In the genomic region with DNA sequence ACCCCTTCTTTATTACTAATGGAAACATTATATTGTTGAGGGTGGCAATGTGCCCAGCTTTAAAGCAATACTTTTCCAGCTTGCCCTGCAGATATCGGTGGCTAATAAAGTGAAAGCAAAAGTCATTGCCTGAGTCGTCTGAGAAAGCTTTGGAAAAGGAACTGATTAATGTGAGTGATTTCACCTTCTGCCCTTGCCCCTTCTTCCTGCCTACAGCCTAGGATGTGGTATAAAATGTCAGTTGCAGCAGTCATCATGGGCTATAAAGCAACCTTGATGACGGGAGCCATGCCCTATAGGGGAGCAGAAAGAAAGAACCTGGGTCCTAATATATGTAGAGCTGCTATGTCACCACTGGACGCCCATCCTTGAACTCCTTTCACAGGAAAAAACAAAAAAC, we compare ENCODE assay signal across 8 cellular contexts.
A peak's percentile ranks its signal among the peaks of the same experiment; 100 is the strongest.
DNase-seq lines count a peak whose midpoint lies in the region; ATAC-seq and TF ChIP-seq lines count a peak whose summit lies in the region.

No MANE protein-coding gene starts in this region.

- no peak overlapping the region for H3K9ac ChIP-seq in stomach smooth muscle (ENCODE audit: low read length in 2 of 2)

- H3K36me3 ChIP-seq in Peyer's patch (no peaks in the 10 kb centered on the region), stomach smooth muscle (ENCODE audit: control insufficient read depth in 2 of 2, insufficient read depth in 2 of 2, low read length in 2 of 2) (no peaks in the 10 kb centered on the region)

- no peaks in the 10 kb centered on the region for H3K27me3 ChIP-seq in Peyer's patch
- peaks cover 0 to 4% of the 10 kb centered on the region in 2 donors for H3K27me3 ChIP-seq in stomach smooth muscle (ENCODE audit: control insufficient read depth in 1 of 2, insufficient read depth in 2 of 2, low read length in 2 of 2)

- H3K4me3 ChIP-seq in Peyer's patch (peak overlapping the region in 3 of 4 donors; percentile 9 to 34 (median 33)), fibroblast of mammary gland (ENCODE audit: control insufficient read depth, low read depth, low read length) (no peak overlapping the region), stomach smooth muscle (ENCODE audit: low read length in 2 of 2) (peak overlapping the region; percentile 40 to 54)

- TF ChIP-seq CTCF in Peyer's patch (IDR thresholded peaks at IDR 0.05) = no peak
- no peak for TF ChIP-seq CTCF in fibroblast of mammary gland (conservative IDR thresholded peaks at IDR 0.05; ENCODE audit: control insufficient read depth, insufficient read depth, low read depth, low read length)

- H3K4me1 Mint-ChIP-seq in activated naive CD4-positive, alpha-beta T cell treated with anti-CD3 and anti-CD28 coated beads for 36 hours (ENCODE audit: low read depth) = peaks cover 11% of the 10 kb centered on the region

- no peaks in the 10 kb centered on the region for H3K27me3 Mint-ChIP-seq in activated naive CD4-positive, alpha-beta T cell treated with anti-CD3 and anti-CD28 coated beads for 36 hours (ENCODE audit: low read depth)

- peaks cover 4% of the 10 kb centered on the region for H3K36me3 Mint-ChIP-seq in activated naive CD4-positive, alpha-beta T cell treated with anti-CD3 and anti-CD28 coated beads for 36 hours (ENCODE audit: low read depth)

- intact Hi-C loops in activated naive CD4-positive, alpha-beta T cell treated with anti-CD3 and anti-CD28 coated beads for 36 hours (cut with micrococcal nuclease) = loop anchor here (2.0 to 5.0 kb wide), 3 partner anchors 20 to 164 kb away; no protein-coding TSS in a partner anchor

- DNase-seq in activated naive CD4-positive, alpha-beta T cell treated with anti-CD3 and anti-CD28 coated beads for 36 hours = peak; percentile 33
- DNase-seq in activated naive CD4-positive, alpha-beta T cell treated with anti-CD3 and anti-CD28 coated beads, Interleukin-2, amount 50 U/mL, for 16 hours = no peak
- DNase-seq in Peyer's patch (no peak), fibroblast of mammary gland (ENCODE audit: low read depth) (peak; percentile 28), ecto neural progenitor cell (ENCODE audit: low spot score) (no peak)

- peak overlapping the region; percentile 29 for H3K4me3 Mint-ChIP-seq in activated naive CD4-positive, alpha-beta T cell treated with anti-CD3 and anti-CD28 coated beads for 36 hours

- no peak overlapping the region for H3K27ac Mint-ChIP-seq in activated naive CD4-positive, alpha-beta T cell treated with anti-CD3 and anti-CD28 coated beads for 36 hours

- H3K27ac ChIP-seq in Peyer's patch (peak overlapping the region in 3 of 4 donors; percentile 12 to 38 (median 26)), stomach smooth muscle (ENCODE audit: low read length) (no peak overlapping the region)

- peaks cover 11% of the 10 kb centered on the region for H3K9me3 Mint-ChIP-seq in activated naive CD4-positive, alpha-beta T cell treated with anti-CD3 and anti-CD28 coated beads for 36 hours

- no peak for TF ChIP-seq POLR2A in Peyer's patch (IDR thresholded peaks at IDR 0.05)

- ATAC-seq in GM21526 (IDR thresholded peaks at IDR 0.05; ENCODE audit: low FRiP score, unreplicated experiment) (no peak), HG03139 (IDR thresholded peaks at IDR 0.05; ENCODE audit: unreplicated experiment) (no peak)

- H3K4me1 ChIP-seq in Peyer's patch (no peaks in the 10 kb centered on the region), stomach smooth muscle (ENCODE audit: control insufficient read depth, insufficient read depth, low read length) (peaks cover 2% of the 10 kb centered on the region)

- H3K9me3 ChIP-seq in Peyer's patch (no peaks in the 10 kb centered on the region), stomach smooth muscle (ENCODE audit: control insufficient read depth in 2 of 2, low read length in 2 of 2) (no peaks in the 10 kb centered on the region)

- CTCF ChIA-PET in activated naive CD4-positive, alpha-beta T cell treated with anti-CD3 and anti-CD28 coated beads for 36 hours (lab: Charles Lee) = interaction anchor here (0.8 kb wide), 1 partner anchor 19 kb away, joined by 3 read pairs; no protein-coding TSS in a partner anchor

Comparison
In these comparisons a context has a peak if more than half of its experiments do, and no peak if none do; other contexts are left out.
1. DNase-seq: peak in activated naive CD4-positive, alpha-beta T cell treated with anti-CD3 and anti-CD28 coated beads for 36 hours (single experiment) and fibroblast of mammary gland (single experiment); none in activated naive CD4-positive, alpha-beta T cell treated with anti-CD3 and anti-CD28 coated beads, Interleukin-2, amount 50 U/mL, for 16 hours (single experiment), Peyer's patch (0 of 3) and ecto neural progenitor cell (single experiment).